Comparison of ENCODE assay signal across 18 cellular contexts in genomic region chr14:32738206-32738871, GRCh38.
DNase-seq lines count a peak whose midpoint lies in the region.
"Had no signal": no experiment of that assay in that cellular context is flagged by ENCODE, and none has a peak within 500 bp of the region (broad histone marks: within the 10 kb centered on the region; RNA-seq: fewer than 3 reads in every experiment).

No MANE protein-coding gene starts in this region.

- H3K27ac ChIP-seq in epithelial cell of prostate, result no peak overlapping the region
- H3K27ac ChIP-seq: A549, BLaER1 had no signal

- DNase-seq in DMS79 treated with DMSO at 0.1 percent for 48 hours (lab: John Stamatoyannopoulos, UW) (peak; percentile 90), NCI-H1105 treated with DMSO at 0.1 percent for 48 hours (lab: John Stamatoyannopoulos, UW) (peak; percentile 98), NCI-H748 (lab: John Stamatoyannopoulos, UW; ENCODE audit: unreplicated experiment) (peak; percentile 27), epithelial cell of prostate (ENCODE audit: low read depth, low spot score) (peak; percentile 24), NCI-H1092 (lab: John Stamatoyannopoulos, UW) (no peak), germinal center (ENCODE audit: low spot score) (no peak), NCI-H1930 (lab: John Stamatoyannopoulos, UW) (no peak), MV-4-11 (lab: John Stamatoyannopoulos, UW) (no peak)
- DNase-seq: Calu3; CD8-positive, alpha-beta T cell; DMS53; KBM-7; NCI-H2227 treated with DMSO at 0.1 percent for 48 hours; NCI-H526; SHP77 treated with DMSO at 0.1 percent for 48 hours; SK-N-SH had no signal

Comparison
In these comparisons a context has a peak if more than half of its experiments do, and no peak if none do; other contexts are left out.
1. DNase-seq: peak in DMS79 treated with DMSO at 0.1 percent for 48 hours (single experiment), NCI-H1105 treated with DMSO at 0.1 percent for 48 hours (single experiment), NCI-H748 (single experiment) and epithelial cell of prostate (single experiment); none in NCI-H1092 (single experiment), germinal center (single experiment), NCI-H1930 (0 of 2) and MV-4-11 (single experiment).